In the genomic region with DNA sequence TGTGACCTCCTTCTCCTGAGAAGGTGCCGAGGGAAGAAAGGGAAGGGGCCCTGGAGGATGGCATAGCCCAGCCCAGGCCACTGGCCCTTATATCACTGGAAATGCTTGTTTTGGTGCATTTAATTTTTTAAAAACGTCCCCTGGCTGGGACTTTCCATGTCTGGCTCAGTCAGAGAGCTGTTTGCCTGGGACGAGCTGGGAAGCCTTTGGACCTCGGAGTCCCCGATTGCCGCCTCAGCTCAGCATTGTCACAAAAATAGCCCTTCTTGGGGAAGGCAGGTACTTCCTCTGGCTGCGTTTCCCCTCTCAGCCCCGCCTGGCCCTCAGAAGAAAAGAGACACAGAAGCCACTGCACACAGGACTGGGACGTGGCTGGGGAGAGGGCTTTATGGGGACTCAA, we compare ENCODE assay signal across 27 cellular contexts. TPM values are rescaled to one million over a fixed set of nuclear protein-coding genes. Genes with fewer than 3 reads are reported as not detected.
DNase-seq lines count a peak whose midpoint lies in the region; ATAC-seq and TF ChIP-seq lines count a peak whose summit lies in the region.
"Had no signal": no experiment of that assay in that cellular context is flagged by ENCODE, and none has a peak within 500 bp of the region (broad histone marks: within the 10 kb centered on the region; RNA-seq: fewer than 3 reads in every experiment).

No MANE protein-coding gene starts in this region.

- POLR2A ChIA-PET in activated B cell treated with CpG ODN at 0.5 μM for 24 hours (lab: Charles Lee) = no interaction called here
- POLR2A ChIA-PET in activated CD4-positive, alpha-beta memory T cell treated with anti-CD3 and anti-CD28 coated beads, Interleukin-2, amount 10 ng/mL, durations not matched to agents 7 days and 5 days (lab: Charles Lee) = no interaction called here

- H3K4me1 ChIP-seq in heart right ventricle (peaks cover 2 to 33% (median 19%) of the 10 kb centered on the region in 9 donors), trophoblast cell (ENCODE audit: control insufficient read depth in 1 of 2, insufficient read depth in 2 of 2, low read length in 2 of 2) (no peaks in the 10 kb centered on the region), gastrocnemius medialis (peaks cover 0 to 4% of the 10 kb centered on the region in 2 donors)
- H3K4me1 ChIP-seq: SJSA1 had no signal

- no peaks in the 10 kb centered on the region for H3K36me3 ChIP-seq in heart right ventricle
- no peaks in the 10 kb centered on the region for H3K36me3 ChIP-seq in trophoblast cell (ENCODE audit: control insufficient read depth in 1 of 2, insufficient read depth in 2 of 2, low read length in 2 of 2)
- no peaks in the 10 kb centered on the region for H3K36me3 ChIP-seq in gastrocnemius medialis
- H3K36me3 ChIP-seq: SJSA1, upper lobe of left lung had no signal

- TF ChIP-seq CTCF in GM20000 (IDR thresholded peaks at IDR 0.05; ENCODE audit: extremely low read depth, missing control alignments) (no peak), activated B cell treated with CpG ODN at 0.5 μM for 24 hours (IDR thresholded peaks at IDR 0.05) (no peak), heart right ventricle (IDR thresholded peaks at IDR 0.05) (no peak), gastrocnemius medialis (IDR thresholded peaks at IDR 0.05 in 4 of 5, conservative IDR thresholded peaks at IDR 0.05 in 1 of 5) (no peak)

- no peaks in the 10 kb centered on the region for H3K9me3 ChIP-seq in heart right ventricle
- no peaks in the 10 kb centered on the region for H3K9me3 ChIP-seq in trophoblast cell (ENCODE audit: insufficient read depth, low read depth, low read length)
- no peaks in the 10 kb centered on the region for H3K9me3 ChIP-seq in gastrocnemius medialis
- H3K9me3 ChIP-seq: SJSA1, upper lobe of left lung had no signal

- no peak overlapping the region for H3K9ac ChIP-seq in trophoblast cell (ENCODE audit: low read length)
- H3K9ac ChIP-seq: KMS-11 had no signal

- H3K27ac ChIP-seq in heart right ventricle = peak overlapping the region; percentile 52 to 86 (median 78)
- H3K27ac ChIP-seq in trophoblast cell (ENCODE audit: low read depth, low read length) = no peak overlapping the region
- H3K27ac ChIP-seq in gastrocnemius medialis = no peak overlapping the region
- H3K27ac ChIP-seq: coronary artery, KMS-11, SJSA1, upper lobe of left lung had no signal

- H4K91ac ChIP-seq in trophoblast cell (ENCODE audit: low read depth, low read length) = no peak overlapping the region

- WGBS in heart right ventricle, 2 donors = 19 to 24% methylated on average over 9 of the region's 9 CpGs
- no CpG with 5 or more reads among the region's 9 CpGs for WGBS in trophoblast cell (ENCODE audit: extremely low coverage, insufficient coverage, insufficient read length)

- peak; percentile 27 for DNase-seq in GM20000 (ENCODE audit: low spot score)
- no peak for DNase-seq in activated B cell treated with CpG ODN at 0.5 μM for 24 hours
- DNase-seq in heart right ventricle = peak; percentile 23 to 34
- DNase-seq in trophoblast cell = no peak
- DNase-seq in activated CD4-positive, alpha-beta memory T cell treated with anti-CD3 and anti-CD28 coated beads, Interleukin-2, amount 10 ng/mL, durations not matched to agents 7 days and 5 days = no peak
- no peak for DNase-seq in gastrocnemius medialis
- DNase-seq: activated CD4-positive, alpha-beta memory T cell treated with anti-CD3 and anti-CD28 coated beads for 36 hours; activated CD4-positive, CD25-positive, alpha-beta regulatory T cell; activated naive CD4-positive, alpha-beta T cell treated with anti-CD3 and anti-CD28 coated beads, Interleukin-2, amount 10 ng/mL, durations not matched to agents 7 days and 5 days; activated T-cell treated with anti-CD3 and anti-CD28 coated beads, Interleukin-2, amount 50 U/mL, for 4 hours; COR-L47; DND-41; H9; kidney glomerular epithelial cell; MV-4-11; NCI-H187; NCI-H82; stimulated activated CD4-positive, alpha-beta T cell treated with anti-CD3 and anti-CD28 coated beads, Interleukin-1b, Interleukin-23, amount 100 ng/mL, for 48 hours; T-helper 17 cell; upper lobe of left lung had no signal

- H3K79me2 ChIP-seq in trophoblast cell (ENCODE audit: control insufficient read depth, insufficient read depth, low read length, poor library complexity) = no peaks in the 10 kb centered on the region

- intact Hi-C loops in activated B cell treated with CpG ODN at 0.5 μM for 24 hours (cut with micrococcal nuclease) (no loop called here), heart right ventricle (cut with DNase I) (no loop called here), gastrocnemius medialis (cut with DNase I; ENCODE audit: low total_unique reads) (no loop called here)

- H2AK5ac ChIP-seq in trophoblast cell (ENCODE audit: low read length) = no peak overlapping the region

- ATAC-seq in activated B cell treated with CpG ODN at 0.5 μM for 24 hours (ENCODE audit: low read depth) (peak; percentile 21), heart right ventricle (peak; percentile 30 to 92 (median 80)), HG03097 (IDR thresholded peaks at IDR 0.05; ENCODE audit: low FRiP score, unreplicated experiment) (no peak), gastrocnemius medialis (no peak)
- ATAC-seq: activated T-cell treated with anti-CD3 and anti-CD28 coated beads, Interleukin-2, amount 50 U/mL, for 4 hours; T-helper 17 cell had no signal

- no peaks in the 10 kb centered on the region for H3K36me3 Mint-ChIP-seq in activated B cell treated with CpG ODN at 0.5 μM for 24 hours (ENCODE audit: low read depth)
- H3K36me3 Mint-ChIP-seq in activated CD4-positive, alpha-beta memory T cell treated with anti-CD3 and anti-CD28 coated beads, Interleukin-2, amount 10 ng/mL, durations not matched to agents 7 days and 5 days (ENCODE audit: low read depth) = no peaks in the 10 kb centered on the region
- H3K36me3 Mint-ChIP-seq: activated CD4-positive, alpha-beta memory T cell treated with anti-CD3 and anti-CD28 coated beads for 36 hours; activated naive CD4-positive, alpha-beta T cell treated with anti-CD3 and anti-CD28 coated beads, Interleukin-2, amount 10 ng/mL, durations not matched to agents 7 days and 5 days; mesothelial cell of epicardium had no signal

- H2BK5ac ChIP-seq in trophoblast cell (ENCODE audit: low read depth, low read length, poor library complexity) = no peak overlapping the region

- H3K18ac ChIP-seq in trophoblast cell (ENCODE audit: low read length) = no peak overlapping the region

- H3K4me2 ChIP-seq in trophoblast cell (ENCODE audit: low read length) = no peak overlapping the region
- H3K4me2 ChIP-seq: KMS-11 had no signal

- no peak overlapping the region for H4K12ac ChIP-seq in trophoblast cell (ENCODE audit: low read depth, low read length)

- H3K4ac ChIP-seq in trophoblast cell (ENCODE audit: low read depth, low read length) = no peak overlapping the region

- CTCF ChIA-PET in activated B cell treated with CpG ODN at 0.5 μM for 24 hours (lab: Charles Lee) = no interaction called here
- CTCF ChIA-PET in activated CD4-positive, alpha-beta memory T cell treated with anti-CD3 and anti-CD28 coated beads, Interleukin-2, amount 10 ng/mL, durations not matched to agents 7 days and 5 days (lab: Charles Lee) = no interaction called here

- peak overlapping the region in 7 of 10 donors; percentile 5 to 37 (median 26) for H3K4me3 ChIP-seq in heart right ventricle
- no peak overlapping the region for H3K4me3 ChIP-seq in trophoblast cell (ENCODE audit: low read depth, low read length)
- H3K4me3 ChIP-seq in gastrocnemius medialis = no peak overlapping the region
- H3K4me3 ChIP-seq: coronary artery, SJSA1, upper lobe of left lung had no signal

- peaks cover 42% of the 10 kb centered on the region for H3K27me3 Mint-ChIP-seq in activated B cell treated with CpG ODN at 0.5 μM for 24 hours
- peaks cover 49% of the 10 kb centered on the region for H3K27me3 Mint-ChIP-seq in activated CD4-positive, alpha-beta memory T cell treated with anti-CD3 and anti-CD28 coated beads, Interleukin-2, amount 10 ng/mL, durations not matched to agents 7 days and 5 days

- no peak overlapping the region for H3K14ac ChIP-seq in trophoblast cell (ENCODE audit: low read length)

- H3K4me3 Mint-ChIP-seq in activated B cell treated with CpG ODN at 0.5 μM for 24 hours = peak overlapping the region; percentile 19
- no peak overlapping the region for H3K4me3 Mint-ChIP-seq in activated CD4-positive, alpha-beta memory T cell treated with anti-CD3 and anti-CD28 coated beads, Interleukin-2, amount 10 ng/mL, durations not matched to agents 7 days and 5 days
- H3K4me3 Mint-ChIP-seq: activated CD4-positive, alpha-beta memory T cell treated with anti-CD3 and anti-CD28 coated beads for 36 hours; activated naive CD4-positive, alpha-beta T cell treated with anti-CD3 and anti-CD28 coated beads, Interleukin-2, amount 10 ng/mL, durations not matched to agents 7 days and 5 days; activated T-cell treated with anti-CD3 and anti-CD28 coated beads, Interleukin-2, amount 50 U/mL, for 4 hours; mesothelial cell of epicardium; nephron; stimulated activated naive CD8-positive, alpha-beta T cell treated with anti-CD3 and anti-CD28 coated beads, Interleukin-15, Interleukin-2, amounts not matched to agents 100 ng/mL and 50 ng/mL, for 24 hours; T-helper 17 cell had no signal

- peak overlapping the region; percentile 65 for H2BK120ac ChIP-seq in trophoblast cell (ENCODE audit: insufficient read depth, low read length, poor library complexity)

- peaks cover 7% of the 10 kb centered on the region for H3K4me1 Mint-ChIP-seq in activated B cell treated with CpG ODN at 0.5 μM for 24 hours
- H3K4me1 Mint-ChIP-seq in activated CD4-positive, alpha-beta memory T cell treated with anti-CD3 and anti-CD28 coated beads, Interleukin-2, amount 10 ng/mL, durations not matched to agents 7 days and 5 days = peaks cover 3% of the 10 kb centered on the region
- H3K4me1 Mint-ChIP-seq: mesothelial cell of epicardium had no signal

- no peak overlapping the region for H3K23ac ChIP-seq in trophoblast cell (ENCODE audit: low read length)

- no peaks in the 10 kb centered on the region for H3K79me1 ChIP-seq in trophoblast cell (ENCODE audit: low read length)

- H3K27ac Mint-ChIP-seq in activated B cell treated with CpG ODN at 0.5 μM for 24 hours = no peak overlapping the region
- H3K27ac Mint-ChIP-seq in activated CD4-positive, alpha-beta memory T cell treated with anti-CD3 and anti-CD28 coated beads, Interleukin-2, amount 10 ng/mL, durations not matched to agents 7 days and 5 days = no peak overlapping the region
- H3K27ac Mint-ChIP-seq: activated CD4-positive, alpha-beta memory T cell treated with anti-CD3 and anti-CD28 coated beads for 36 hours; activated naive CD4-positive, alpha-beta T cell treated with anti-CD3 and anti-CD28 coated beads, Interleukin-2, amount 10 ng/mL, durations not matched to agents 7 days and 5 days; mesothelial cell of epicardium; stimulated activated naive CD8-positive, alpha-beta T cell treated with anti-CD3 and anti-CD28 coated beads, Interleukin-15, Interleukin-2, amounts not matched to agents 100 ng/mL and 50 ng/mL, for 24 hours; T-helper 17 cell had no signal

- H3K9me3 Mint-ChIP-seq in activated B cell treated with CpG ODN at 0.5 μM for 24 hours = no peaks in the 10 kb centered on the region
- no peaks in the 10 kb centered on the region for H3K9me3 Mint-ChIP-seq in activated CD4-positive, alpha-beta memory T cell treated with anti-CD3 and anti-CD28 coated beads, Interleukin-2, amount 10 ng/mL, durations not matched to agents 7 days and 5 days
- H3K9me3 Mint-ChIP-seq: activated CD4-positive, alpha-beta memory T cell treated with anti-CD3 and anti-CD28 coated beads for 36 hours; activated naive CD4-positive, alpha-beta T cell treated with anti-CD3 and anti-CD28 coated beads, Interleukin-2, amount 10 ng/mL, durations not matched to agents 7 days and 5 days; activated T-cell treated with anti-CD3 and anti-CD28 coated beads, Interleukin-2, amount 50 U/mL, for 4 hours; mesothelial cell of epicardium; stimulated activated naive CD8-positive, alpha-beta T cell treated with anti-CD3 and anti-CD28 coated beads, Interleukin-15, Interleukin-2, amounts not matched to agents 100 ng/mL and 50 ng/mL, for 24 hours had no signal

- no peak overlapping the region for H2AFZ ChIP-seq in trophoblast cell (ENCODE audit: insufficient read depth, low read length, poor library complexity)

- H4K8ac ChIP-seq in trophoblast cell (ENCODE audit: low read depth, low read length) = no peak overlapping the region

- in situ Hi-C loops in gastrocnemius medialis (cut with MboI; ENCODE audit: low sequenced_read_pairs in 4 of 4) = no loop called here

- H3K27me3 ChIP-seq in heart right ventricle (no peaks in the 10 kb centered on the region), trophoblast cell (ENCODE audit: insufficient read depth, low read length) (no peaks in the 10 kb centered on the region), gastrocnemius medialis (no peaks in the 10 kb centered on the region)
- H3K27me3 ChIP-seq: SJSA1, upper lobe of left lung had no signal

- no peak for TF ChIP-seq POLR2A in gastrocnemius medialis (IDR thresholded peaks at IDR 0.05)

- H2BK12ac ChIP-seq in trophoblast cell (ENCODE audit: low read length) = no peak overlapping the region

RNA-seq across cellular contexts. Expression of gene MXI1, which starts 31.3 kb away (rescaled TPM):
- 8.2 and 8.5 TPM in 2 replicates for total RNA-seq in activated B cell treated with CpG ODN at 0.5 μM for 24 hours
- total RNA-seq in heart right ventricle = 100 to 1,000 TPM in 1 of 10 donors, 10 to 100 TPM in 9; 48.7 to 100 (median 63.3) TPM
- polyA plus RNA-seq in heart right ventricle = 10 to 100 TPM; 27.3 to 30.4 TPM
- 8.3 and 8.9 TPM in 2 replicates for polyA plus RNA-seq in trophoblast cell (2013)
- total RNA-seq in activated CD4-positive, alpha-beta memory T cell treated with anti-CD3 and anti-CD28 coated beads, Interleukin-2, amount 10 ng/mL, durations not matched to agents 7 days and 5 days = 10 to 100 TPM; 74.2 to 75.4 TPM
- total RNA-seq in gastrocnemius medialis = 10 to 100 TPM; 35.9 to 67.8 (median 53.9) TPM

Comparison
In these comparisons a context has a peak if more than half of its experiments do, and no peak if none do; other contexts are left out.
1. DNase-seq: peak in GM20000 (single experiment) and heart right ventricle (2 of 2); none in activated B cell treated with CpG ODN at 0.5 μM for 24 hours (single experiment), trophoblast cell (0 of 2), activated CD4-positive, alpha-beta memory T cell treated with anti-CD3 and anti-CD28 coated beads, Interleukin-2, amount 10 ng/mL, durations not matched to agents 7 days and 5 days (single experiment) and gastrocnemius medialis (0 of 2).
2. ATAC-seq: peak in activated B cell treated with CpG ODN at 0.5 μM for 24 hours (single experiment) and heart right ventricle (8 of 8); none in HG03097 (single experiment) and gastrocnemius medialis (0 of 2).
3. H3K27ac ChIP-seq: peak in heart right ventricle (10 of 10); none in trophoblast cell (single experiment) and gastrocnemius medialis (0 of 4).
4. H3K4me3 ChIP-seq: peak in heart right ventricle (7 of 10); none in trophoblast cell (single experiment) and gastrocnemius medialis (0 of 4).